Comparison of ENCODE assay signal across 1 cellular context in genomic region chr5:132776932-132777208, GRCh38.
TF ChIP-seq lines count a peak whose summit lies in the region.

No MANE protein-coding gene starts in this region.

TF ChIP-seq in K562, 482 proteins besides CTCF, POLR2A, EP300 and RAD21:
- no peak for TF ChIP-seq BCLAF1 (IDR thresholded peaks at IDR 0.05; ENCODE audit: borderline replicate concordance in 1 of 2, control insufficient read depth in 1 of 2, low read depth in 2 of 2, low read length in 1 of 2)
- no peak for TF ChIP-seq POLR3G (IDR thresholded peaks at IDR 0.05; ENCODE audit: extremely low read depth, insufficient read length, insufficient replicate concordance)
- no peak for TF ChIP-seq SIRT6 (IDR thresholded peaks at IDR 0.05; ENCODE audit: low read depth, low read length)
- TF ChIP-seq ARHGAP35 (IDR thresholded peaks at IDR 0.05; ENCODE audit: partially characterized antibody) = no peak
- TF ChIP-seq FOXA3 (CRISPR knock-in tag; conservative IDR thresholded peaks at IDR 0.05 in 1 of 2, IDR thresholded peaks at IDR 0.05 in 1 of 2) = no peak
- TF ChIP-seq ZFP30 (CRISPR knock-in tag; IDR thresholded peaks at IDR 0.05; ENCODE audit: borderline replicate concordance) = no peak
- TF ChIP-seq ZNF644 (tag; IDR thresholded peaks at IDR 0.05; ENCODE audit: low read depth) = no peak
- TF ChIP-seq SREBF1 (IDR thresholded peaks at IDR 0.05; ENCODE audit: borderline replicate concordance, low read depth, low read length) = no peak
- TF ChIP-seq C11orf30 (IDR thresholded peaks at IDR 0.05; ENCODE audit: low read depth) = no peak
- no peak for TF ChIP-seq ASH1L (IDR thresholded peaks at IDR 0.05; ENCODE audit: borderline replicate concordance, low read depth, partially characterized antibody)
- no peak for TF ChIP-seq NCOA6 (IDR thresholded peaks at IDR 0.05)
- no peak for TF ChIP-seq CBFB (CRISPR knock-in tag; IDR thresholded peaks at IDR 0.05)
- TF ChIP-seq PHF8 (IDR thresholded peaks at IDR 0.05; ENCODE audit: borderline replicate concordance, low read length) = peak; percentile 56; the same call in 1 of the 2 replicates
- TF ChIP-seq ELK1 (CRISPR knock-in tag; IDR thresholded peaks at IDR 0.05) = no peak
- TF ChIP-seq GTF3C2 (IDR thresholded peaks at IDR 0.05; ENCODE audit: borderline replicate concordance, extremely low read depth, insufficient read length) = no peak
- TF ChIP-seq UBTF (IDR thresholded peaks at IDR 0.05; ENCODE audit: borderline replicate concordance in 1 of 2, low read depth in 2 of 2, low read length in 2 of 2) = 0 out of 4 replicates have a peak, but pooled peaks of 1 of the 2 experiments have one; percentile 16
- 0 out of 2 replicates have a peak, but pooled peaks have one; percentile 28 for TF ChIP-seq ZNF282 (CRISPR knock-in tag; IDR thresholded peaks at IDR 0.05)
- TF ChIP-seq NFXL1 (CRISPR knock-in tag; IDR thresholded peaks at IDR 0.05) = no peak
- no peak for TF ChIP-seq ZNF512 (tag; IDR thresholded peaks at IDR 0.05)
- TF ChIP-seq ETS1 (conservative IDR thresholded peaks at IDR 0.05; ENCODE audit: control insufficient read depth, low read depth, low read length) = no peak
- TF ChIP-seq HDAC3 (IDR thresholded peaks at IDR 0.05; ENCODE audit: borderline replicate concordance, partially characterized antibody) = no peak
- no peak for TF ChIP-seq SP1 (CRISPR knock-in tag; IDR thresholded peaks at IDR 0.05)
- TF ChIP-seq PATZ1 (CRISPR knock-in tag; IDR thresholded peaks at IDR 0.05; ENCODE audit: borderline replicate concordance) = no peak
- TF ChIP-seq BHLHE40 (IDR thresholded peaks at IDR 0.05; ENCODE audit: low read length) = no peak
- TF ChIP-seq MYBL2 (IDR thresholded peaks at IDR 0.05; ENCODE audit: low read depth) = no peak
- TF ChIP-seq MYBL2 (CRISPR knock-in tag; IDR thresholded peaks at IDR 0.05; ENCODE audit: borderline replicate concordance) = no peak
- TF ChIP-seq SAP30 (IDR thresholded peaks at IDR 0.05; ENCODE audit: borderline replicate concordance, insufficient read depth, low read depth, low read length, poor library complexity, severe bottlenecking) = peak; percentile 34
- TF ChIP-seq E2F6 (IDR thresholded peaks at IDR 0.05; ENCODE audit: borderline replicate concordance in 1 of 2, extremely low read depth in 1 of 2, insufficient read depth in 1 of 2, insufficient read length in 1 of 2, low read depth in 1 of 2, low read length in 1 of 2, poor library complexity in 1 of 2, severe bottlenecking in 1 of 2) = peak in 1 of 2 experiments; percentile 49
- TF ChIP-seq ZNF75A (CRISPR knock-in tag; IDR thresholded peaks at IDR 0.05) = no peak
- TF ChIP-seq SRSF7 (optimal IDR thresholded peaks at IDR 0.05; ENCODE audit: low read depth, low read length) = no peak
- no peak for TF ChIP-seq NFIC (IDR thresholded peaks at IDR 0.05)
- no peak for TF ChIP-seq MEF2A (IDR thresholded peaks at IDR 0.05; ENCODE audit: control insufficient read depth, low read depth, low read length)
